ENCODE assay signal across 1 cellular context in the genomic region with DNA sequence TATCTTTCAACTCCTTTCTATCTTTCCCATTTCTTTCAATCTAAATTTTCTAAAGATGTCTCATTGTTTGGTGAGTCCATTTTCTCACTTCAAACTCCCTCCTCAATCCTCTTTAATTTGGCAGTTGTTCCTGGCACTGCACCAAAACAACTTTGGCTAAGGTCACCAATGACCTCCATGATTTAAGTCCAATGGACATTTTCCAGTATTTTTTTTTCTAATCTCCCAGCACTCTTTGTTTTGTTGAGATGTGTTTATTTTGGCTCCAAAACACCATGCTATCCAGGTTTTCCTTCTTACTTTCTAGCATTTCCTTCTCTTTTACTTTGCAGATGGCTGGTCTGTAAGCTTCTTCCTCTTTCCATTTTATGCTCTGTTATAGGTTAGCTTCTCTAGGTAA.
TF ChIP-seq lines count a peak whose summit lies in the region.

No MANE protein-coding gene starts in this region.

TF ChIP-seq in endothelial cell of umbilical vein, 7 proteins besides CTCF, POLR2A, EP300 and RAD21 (continued from another document):
- TF ChIP-seq JUN (IDR thresholded peaks at IDR 0.05; ENCODE audit: borderline replicate concordance, insufficient read depth, insufficient read length, low read depth) (no peak), POLR2AphosphoS5 (IDR thresholded peaks at IDR 0.05; ENCODE audit: insufficient read depth, low read depth, low read length) (peak; percentile 55)
